In the genomic region with DNA sequence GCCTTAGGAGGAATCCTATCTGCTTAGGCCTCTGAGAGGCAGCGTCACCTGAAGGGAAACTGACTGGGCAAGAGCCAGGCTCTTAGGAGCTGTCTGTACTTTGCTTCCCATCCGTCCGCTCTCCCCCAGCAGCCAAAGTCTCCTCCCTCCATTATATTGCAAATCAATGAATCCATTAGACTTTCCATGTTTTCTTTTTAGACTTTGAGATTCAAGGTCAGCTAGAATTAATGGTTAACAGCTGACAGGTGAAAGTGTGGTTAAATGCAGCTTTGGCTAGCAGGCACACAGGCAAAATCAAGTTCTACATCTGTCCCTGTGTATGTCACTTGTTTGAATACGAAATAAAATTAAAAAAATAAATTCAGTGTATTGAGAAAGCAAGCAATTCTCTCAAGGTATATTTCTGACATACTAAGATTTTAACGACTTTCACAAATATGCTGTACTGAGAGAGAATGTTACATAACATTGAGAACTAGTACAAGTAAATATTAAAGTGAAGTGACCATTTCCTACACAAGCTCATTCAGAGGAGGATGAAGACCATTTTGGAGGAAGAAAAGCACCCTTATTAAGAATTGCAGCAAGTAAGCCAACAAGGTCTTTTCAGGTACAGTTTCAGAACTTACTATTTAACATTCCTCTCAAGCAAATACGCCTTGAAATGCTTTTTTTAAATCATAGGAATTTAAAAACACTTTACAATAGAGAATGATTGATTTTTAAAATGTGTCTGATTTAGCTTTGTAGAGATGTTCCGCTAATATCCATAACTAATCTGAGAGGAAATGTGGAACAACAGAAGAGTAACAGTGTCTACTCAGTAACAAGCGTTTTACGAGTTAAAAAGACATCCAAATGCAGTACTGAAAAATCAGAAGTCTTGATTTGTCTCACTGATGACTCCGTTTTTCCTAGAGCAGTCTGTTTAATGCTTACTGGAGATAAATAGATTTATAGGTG, we compare ENCODE assay signal across 1 cellular context.
A peak's percentile ranks its signal among the peaks of the same experiment; 100 is the strongest.
TF ChIP-seq lines count a peak whose summit lies in the region.

Gene F11 (plus strand): TSS at position 507 of the 966 bp plus-strand sequence. CDS start 948 bp downstream, outside the sequence.

TF ChIP-seq in WTC11, 78 proteins besides CTCF, POLR2A, EP300 and RAD21 (continued from another document):
- TF ChIP-seq AFF4 (CRISPR knock-in tag; IDR thresholded peaks at IDR 0.05; ENCODE audit: borderline replicate concordance) (peak; percentile 58; the same call in 1 of the 2 replicates), ZNF121 (CRISPR knock-in tag; IDR thresholded peaks at IDR 0.05) (no peak), E2F5 (CRISPR knock-in tag; IDR thresholded peaks at IDR 0.05) (no peak), FOXK1 (CRISPR knock-in tag; IDR thresholded peaks at IDR 0.05) (0 out of 2 replicates have a peak, but pooled peaks have one; percentile 34), ZNF232 (CRISPR knock-in tag; IDR thresholded peaks at IDR 0.05) (0 out of 2 replicates have a peak, but pooled peaks have one; percentile 30), NR3C1 (CRISPR knock-in tag; conservative IDR thresholded peaks at IDR 0.05; ENCODE audit: low read depth) (no peak)
- TF ChIP-seq, protein P1, sequence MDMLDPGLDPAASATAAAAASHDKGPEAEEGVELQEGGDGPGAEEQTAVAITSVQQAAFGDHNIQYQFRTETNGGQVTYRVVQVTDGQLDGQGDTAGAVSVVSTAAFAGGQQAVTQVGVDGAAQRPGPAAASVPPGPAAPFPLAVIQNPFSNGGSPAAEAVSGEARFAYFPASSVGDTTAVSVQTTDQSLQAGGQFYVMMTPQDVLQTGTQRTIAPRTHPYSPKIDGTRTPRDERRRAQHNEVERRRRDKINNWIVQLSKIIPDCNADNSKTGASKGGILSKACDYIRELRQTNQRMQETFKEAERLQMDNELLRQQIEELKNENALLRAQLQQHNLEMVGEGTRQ (CRISPR knock-in tag; IDR thresholded peaks at IDR 0.05): 0 out of 2 replicates have a peak, but pooled peaks have one; percentile 22
- TF ChIP-seq, protein P2, sequence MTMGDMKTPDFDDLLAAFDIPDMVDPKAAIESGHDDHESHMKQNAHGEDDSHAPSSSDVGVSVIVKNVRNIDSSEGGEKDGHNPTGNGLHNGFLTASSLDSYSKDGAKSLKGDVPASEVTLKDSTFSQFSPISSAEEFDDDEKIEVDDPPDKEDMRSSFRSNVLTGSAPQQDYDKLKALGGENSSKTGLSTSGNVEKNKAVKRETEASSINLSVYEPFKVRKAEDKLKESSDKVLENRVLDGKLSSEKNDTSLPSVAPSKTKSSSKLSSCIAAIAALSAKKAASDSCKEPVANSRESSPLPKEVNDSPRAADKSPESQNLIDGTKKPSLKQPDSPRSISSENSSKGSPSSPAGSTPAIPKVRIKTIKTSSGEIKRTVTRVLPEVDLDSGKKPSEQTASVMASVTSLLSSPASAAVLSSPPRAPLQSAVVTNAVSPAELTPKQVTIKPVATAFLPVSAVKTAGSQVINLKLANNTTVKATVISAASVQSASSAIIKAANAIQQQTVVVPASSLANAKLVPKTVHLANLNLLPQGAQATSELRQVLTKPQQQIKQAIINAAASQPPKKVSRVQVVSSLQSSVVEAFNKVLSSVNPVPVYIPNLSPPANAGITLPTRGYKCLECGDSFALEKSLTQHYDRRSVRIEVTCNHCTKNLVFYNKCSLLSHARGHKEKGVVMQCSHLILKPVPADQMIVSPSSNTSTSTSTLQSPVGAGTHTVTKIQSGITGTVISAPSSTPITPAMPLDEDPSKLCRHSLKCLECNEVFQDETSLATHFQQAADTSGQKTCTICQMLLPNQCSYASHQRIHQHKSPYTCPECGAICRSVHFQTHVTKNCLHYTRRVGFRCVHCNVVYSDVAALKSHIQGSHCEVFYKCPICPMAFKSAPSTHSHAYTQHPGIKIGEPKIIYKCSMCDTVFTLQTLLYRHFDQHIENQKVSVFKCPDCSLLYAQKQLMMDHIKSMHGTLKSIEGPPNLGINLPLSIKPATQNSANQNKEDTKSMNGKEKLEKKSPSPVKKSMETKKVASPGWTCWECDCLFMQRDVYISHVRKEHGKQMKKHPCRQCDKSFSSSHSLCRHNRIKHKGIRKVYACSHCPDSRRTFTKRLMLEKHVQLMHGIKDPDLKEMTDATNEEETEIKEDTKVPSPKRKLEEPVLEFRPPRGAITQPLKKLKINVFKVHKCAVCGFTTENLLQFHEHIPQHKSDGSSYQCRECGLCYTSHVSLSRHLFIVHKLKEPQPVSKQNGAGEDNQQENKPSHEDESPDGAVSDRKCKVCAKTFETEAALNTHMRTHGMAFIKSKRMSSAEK (CRISPR knock-in tag; IDR thresholded peaks at IDR 0.05; ENCODE audit: borderline replicate concordance): no peak
